Comparison of ENCODE assay signal across 8 cellular contexts in genomic region chr13:71864981-71865857, GRCh38. TPM values are rescaled to one million over a fixed set of nuclear protein-coding genes. Genes with fewer than 3 reads are reported as not detected.
DNase-seq lines count a peak whose midpoint lies in the region; ATAC-seq and TF ChIP-seq lines count a peak whose summit lies in the region.

No MANE protein-coding gene starts in this region.

- peak; percentile 10 for TF ChIP-seq RAD21 in neural cell (conservative IDR thresholded peaks at IDR 0.05)

- peaks cover 40% of the 10 kb centered on the region for H3K27me3 ChIP-seq in neural cell (ENCODE audit: insufficient read depth, low read depth, low read length)

- TF ChIP-seq EP300 in neural cell (conservative IDR thresholded peaks at IDR 0.05; ENCODE audit: poor library complexity, severe bottlenecking): no peak

- DNase-seq in stimulated activated CD4-positive, alpha-beta T cell treated with anti-CD3 and anti-CD28 coated beads, Interleukin-4, amount 100 ng/mL, for 1 hour: peak; percentile 3
- no peak for DNase-seq in stimulated activated CD4-positive, alpha-beta T cell treated with anti-CD3 and anti-CD28 coated beads, Interleukin-12 subunit alpha, Interleukin-12 subunit beta, amount 100 ng/mL, for 4 hours
- peak; percentile 11 for DNase-seq in fibroblast of villous mesenchyme (ENCODE audit: low read depth)
- no peak for DNase-seq in activated gamma-delta T cell treated with Interleukin-2 at 50 U/mL for 16 hours

- peak overlapping the region; percentile 71 for H3K27ac ChIP-seq in neural cell (ENCODE audit: low read length)

- peak overlapping the region; percentile 64 for H3K4me2 ChIP-seq in neural cell (ENCODE audit: low read length)

- TF ChIP-seq CTCF in WI38 (IDR thresholded peaks at IDR 0.05; ENCODE audit: low read depth, low read length): no peak
- no peak for TF ChIP-seq CTCF in fibroblast of villous mesenchyme (IDR thresholded peaks at IDR 0.05; ENCODE audit: insufficient read depth, low read depth, low read length)
- no peak for TF ChIP-seq CTCF in neural cell (IDR thresholded peaks at IDR 0.05; ENCODE audit: poor library complexity, severe bottlenecking)

- H3K79me2 ChIP-seq in neural cell (replicated peaks; ENCODE audit: insufficient read depth, low read length): peaks cover 59% of the 10 kb centered on the region

- no peaks in the 10 kb centered on the region for H3K9me2 ChIP-seq in neural cell (ENCODE audit: insufficient read depth, low read length)

- peak overlapping the region; percentile 49 for H2AFZ ChIP-seq in neural cell (ENCODE audit: low read depth, low read length)

- no peak for ATAC-seq in HG03342 (IDR thresholded peaks at IDR 0.05; ENCODE audit: unreplicated experiment)
- no peak for ATAC-seq in GM19351 (IDR thresholded peaks at IDR 0.05; ENCODE audit: unreplicated experiment)

- peak overlapping the region; percentile 29 for H3K4me3 ChIP-seq in WI38 (ENCODE audit: low read depth, low read length)
- peak overlapping the region; percentile 80 for H3K4me3 ChIP-seq in fibroblast of villous mesenchyme (ENCODE audit: low read depth, low read length)
- peak overlapping the region; percentile 92 for H3K4me3 ChIP-seq in neural cell (ENCODE audit: low read length)

- peak overlapping the region; percentile 79 for H3K9ac ChIP-seq in neural cell (ENCODE audit: low read length)

- no peaks in the 10 kb centered on the region for H3K9me3 ChIP-seq in neural cell (ENCODE audit: low read length)

- no peaks in the 10 kb centered on the region for H3K36me3 ChIP-seq in neural cell (ENCODE audit: insufficient read depth, low read length)

- H4K20me1 ChIP-seq in neural cell (ENCODE audit: insufficient read depth): no peaks in the 10 kb centered on the region

- H3F3A ChIP-seq in neural cell (ENCODE audit: insufficient read depth, low read length, poor library complexity, severe bottlenecking): peaks cover 5% of the 10 kb centered on the region

TF ChIP-seq in neural cell, 6 proteins besides CTCF, POLR2A, EP300 and RAD21:
- TF ChIP-seq TAF1 (IDR thresholded peaks at IDR 0.05; ENCODE audit: low read depth) (no peak), POLR2AphosphoS5 (IDR thresholded peaks at IDR 0.05) (no peak), SMC3 (conservative IDR thresholded peaks at IDR 0.05; ENCODE audit: poor library complexity) (peak; percentile 17), MXI1 (conservative IDR thresholded peaks at IDR 0.05; ENCODE audit: poor library complexity, severe bottlenecking) (no peak)

RNA-seq across cellular contexts. Expression of gene DACH1, which starts 1.8 kb away (rescaled TPM):
- total RNA-seq in fibroblast of villous mesenchyme: 0.43 and 1.6 TPM in 2 replicates
- polyA plus RNA-seq in neural cell: 14.4 and 20.0 TPM in 2 replicates
- 33.4 and 37.7 TPM in 2 replicates for polyA minus RNA-seq in neural cell

Comparison
In these comparisons a context has a peak if more than half of its experiments do, and no peak if none do; other contexts are left out.
1. DNase-seq: peak in stimulated activated CD4-positive, alpha-beta T cell treated with anti-CD3 and anti-CD28 coated beads, Interleukin-4, amount 100 ng/mL, for 1 hour (single experiment) and fibroblast of villous mesenchyme (single experiment); none in stimulated activated CD4-positive, alpha-beta T cell treated with anti-CD3 and anti-CD28 coated beads, Interleukin-12 subunit alpha, Interleukin-12 subunit beta, amount 100 ng/mL, for 4 hours (single experiment) and activated gamma-delta T cell treated with Interleukin-2 at 50 U/mL for 16 hours (single experiment).
2. H3K4me3 ChIP-seq: peak in every context shown above with its lines; median percentile 92 in neural cell; 80 in fibroblast of villous mesenchyme; 29 in WI38.